Comparison of ENCODE assay signal across 1 cellular context in genomic region chr9:110156416-110156815, GRCh38.
TF ChIP-seq lines count a peak whose summit lies in the region.

No MANE protein-coding gene starts in this region.

TF ChIP-seq in GM12878, 131 proteins besides CTCF, POLR2A, EP300 and RAD21 (continued from another document):
- TF ChIP-seq ZBTB40 (IDR thresholded peaks at IDR 0.05; ENCODE audit: borderline replicate concordance): no peak
- no peak for TF ChIP-seq RCOR1 (conservative IDR thresholded peaks at IDR 0.05; ENCODE audit: low read depth, low read length)
- TF ChIP-seq ZNF687 (IDR thresholded peaks at IDR 0.05): no peak
- no peak for TF ChIP-seq RFX5 (IDR thresholded peaks at IDR 0.05; ENCODE audit: low read depth, low read length)
- no peak for TF ChIP-seq EED (IDR thresholded peaks at IDR 0.05; ENCODE audit: low read depth)
- TF ChIP-seq ATF2 (IDR thresholded peaks at IDR 0.05; ENCODE audit: low read length): no peak
- no peak for TF ChIP-seq CEBPB (IDR thresholded peaks at IDR 0.05; ENCODE audit: borderline replicate concordance in 1 of 2, low read depth in 2 of 2, low read length in 2 of 2)
- TF ChIP-seq PRDM15 (CRISPR knock-in tag; IDR thresholded peaks at IDR 0.05): no peak
- TF ChIP-seq SMAD1 (IDR thresholded peaks at IDR 0.05; ENCODE audit: low read depth, partially characterized antibody): no peak
- no peak for TF ChIP-seq JUND (IDR thresholded peaks at IDR 0.05; ENCODE audit: low read depth, low read length)
- no peak for TF ChIP-seq E4F1 (IDR thresholded peaks at IDR 0.05; ENCODE audit: borderline replicate concordance, partially characterized antibody)
- no peak for TF ChIP-seq SP1 (IDR thresholded peaks at IDR 0.05; ENCODE audit: low read depth, low read length)
- TF ChIP-seq NFIC (IDR thresholded peaks at IDR 0.05; ENCODE audit: low read depth, low read length): no peak
- no peak for TF ChIP-seq E2F4 (IDR thresholded peaks at IDR 0.05; ENCODE audit: low read depth, low read length)
